22 cellular contexts compared by ENCODE assay signal in genomic region chr10:28127881-28128280, GRCh38.
"Had no signal": no experiment of that assay in that cellular context is flagged by ENCODE, and none has a peak within 500 bp of the region (broad histone marks: within the 10 kb centered on the region; RNA-seq: fewer than 3 reads in every experiment).

No MANE protein-coding gene starts in this region.

- H3K36me3 ChIP-seq: breast epithelium, neural progenitor cell, transverse colon had no signal

- H3K9me3 ChIP-seq: breast epithelium, transverse colon had no signal

- H3K27me3 Mint-ChIP-seq: activated B cell treated with CpG ODN at 0.5 μM for 24 hours; activated CD8-positive, alpha-beta memory T cell treated with anti-CD3 and anti-CD28 coated beads, Interleukin-2, amount 10 ng/mL, durations not matched to agents 7 days and 5 days; activated naive CD4-positive, alpha-beta T cell treated with anti-CD3 and anti-CD28 coated beads, Interleukin-2, amount 10 ng/mL, durations not matched to agents 7 days and 5 days; naive B cell; stimulated activated naive B cell treated with anti-CD40 and anti-IgM and Interleukin-4, amounts not matched to agents 10 μg/mL and 1 μg/mL and 100 μg/mL, for 72 hours had no signal

- H3K4me3 Mint-ChIP-seq: activated B cell treated with CpG ODN at 0.5 μM for 24 hours; activated CD8-positive, alpha-beta memory T cell treated with anti-CD3 and anti-CD28 coated beads, Interleukin-2, amount 10 ng/mL, durations not matched to agents 7 days and 5 days; activated naive CD4-positive, alpha-beta T cell treated with anti-CD3 and anti-CD28 coated beads, Interleukin-2, amount 10 ng/mL, durations not matched to agents 7 days and 5 days; naive B cell; neural progenitor cell; stimulated activated naive B cell treated with anti-CD40 and anti-IgM and Interleukin-4, amounts not matched to agents 10 μg/mL and 1 μg/mL and 100 μg/mL, for 72 hours had no signal

- ATAC-seq: activated CD8-positive, alpha-beta memory T cell treated with anti-CD3 and anti-CD28 coated beads, Interleukin-2, amount 10 ng/mL, durations not matched to agents 7 days and 5 days; left lobe of liver; sciatic nerve; stimulated activated naive B cell treated with anti-CD40 and anti-IgM and Interleukin-4, amounts not matched to agents 10 μg/mL and 1 μg/mL and 100 μg/mL, for 72 hours had no signal

- H3K9me3 Mint-ChIP-seq: activated B cell treated with CpG ODN at 0.5 μM for 24 hours; activated naive CD4-positive, alpha-beta T cell treated with anti-CD3 and anti-CD28 coated beads, Interleukin-2, amount 10 ng/mL, durations not matched to agents 7 days and 5 days had no signal

- H3K4me3 ChIP-seq: breast epithelium, coronary artery, lung, neural progenitor cell, smooth muscle cell, transverse colon had no signal

- H3K4me1 Mint-ChIP-seq: activated B cell treated with CpG ODN at 0.5 μM for 24 hours; activated CD8-positive, alpha-beta memory T cell treated with anti-CD3 and anti-CD28 coated beads, Interleukin-2, amount 10 ng/mL, durations not matched to agents 7 days and 5 days; activated naive CD4-positive, alpha-beta T cell treated with anti-CD3 and anti-CD28 coated beads, Interleukin-2, amount 10 ng/mL, durations not matched to agents 7 days and 5 days; naive B cell; neural progenitor cell; stimulated activated naive B cell treated with anti-CD40 and anti-IgM and Interleukin-4, amounts not matched to agents 10 μg/mL and 1 μg/mL and 100 μg/mL, for 72 hours had no signal

- H3K27ac Mint-ChIP-seq: activated B cell treated with CpG ODN at 0.5 μM for 24 hours; activated CD8-positive, alpha-beta memory T cell treated with anti-CD3 and anti-CD28 coated beads, Interleukin-2, amount 10 ng/mL, durations not matched to agents 7 days and 5 days; activated naive CD4-positive, alpha-beta T cell treated with anti-CD3 and anti-CD28 coated beads, Interleukin-2, amount 10 ng/mL, durations not matched to agents 7 days and 5 days; naive B cell; neural progenitor cell; stimulated activated naive B cell treated with anti-CD40 and anti-IgM and Interleukin-4, amounts not matched to agents 10 μg/mL and 1 μg/mL and 100 μg/mL, for 72 hours had no signal

- H3K27me3 ChIP-seq: breast epithelium, neural progenitor cell, transverse colon had no signal

- H3K4me1 ChIP-seq: breast epithelium, neural progenitor cell had no signal

- DNase-seq: activated B cell treated with CpG ODN at 0.5 μM for 24 hours; activated CD4-positive, alpha-beta T cell treated with anti-CD3 and anti-CD28 coated beads for 4 hours; activated CD4-positive, alpha-beta T cell treated with anti-CD3 and anti-CD28 coated beads, Interleukin-2, amount 50 U/mL, for 48 hours; activated CD8-positive, alpha-beta memory T cell treated with anti-CD3 and anti-CD28 coated beads, Interleukin-2, amount 10 ng/mL, durations not matched to agents 7 days and 5 days; activated effector memory CD4-positive, alpha-beta T cell treated with anti-CD3 and anti-CD28 coated beads, Interleukin-2, amount 50 U/mL, for 16 hours; activated naive CD4-positive, alpha-beta T cell treated with anti-CD3 and anti-CD28 coated beads, Interleukin-2, amount 10 ng/mL, durations not matched to agents 7 days and 5 days; activated T-cell treated with anti-CD3 and anti-CD28 coated beads for 4 hours; aorta; naive B cell; stimulated activated CD4-positive, alpha-beta T cell treated with anti-CD3 and anti-CD28 coated beads, Interleukin-15, amount 100 ng/mL, for 24 hours; stimulated activated CD4-positive, alpha-beta T cell treated with anti-CD3 and anti-CD28 coated beads, Interleukin-2, amount 100 ng/mL, for 48 hours; stimulated activated CD8-positive, alpha-beta memory T cell treated with anti-CD3 and anti-CD28 coated beads, Interleukin-4, amount 100 ng/mL, for 48 hours; stimulated activated naive B cell treated with anti-CD40 and anti-IgM and Interleukin-4, amounts not matched to agents 10 μg/mL and 1 μg/mL and 100 μg/mL, for 72 hours; T-helper 9 cell; transverse colon had no signal

- H3K27ac ChIP-seq: breast epithelium, coronary artery, neural progenitor cell, transverse colon had no signal
